22 cellular contexts compared by ENCODE assay signal in genomic region chr12:92747151-92747550, GRCh38. TPM values are rescaled to one million over a fixed set of nuclear protein-coding genes. Genes with fewer than 3 reads are reported as not detected.
"Had no signal": no experiment of that assay in that cellular context is flagged by ENCODE, and none has a peak within 500 bp of the region (broad histone marks: within the 10 kb centered on the region; RNA-seq: fewer than 3 reads in every experiment).

No MANE protein-coding gene starts in this region.

- ATAC-seq: left colon; lower lobe of right lung; naive thymus-derived CD8-positive, alpha-beta T cell; WTC11 had no signal

- H3K4me2 ChIP-seq: neural progenitor cell had no signal

- H3K9me3 ChIP-seq: esophagus squamous epithelium, heart left ventricle, lower lobe of right lung, sigmoid colon, spleen, thoracic aorta had no signal

- H3K27ac ChIP-seq: coronary artery, lower lobe of right lung, neural progenitor cell had no signal

- H3K9ac ChIP-seq: neural progenitor cell had no signal

- H3K4me3 ChIP-seq: coronary artery, esophagus squamous epithelium, heart left ventricle, lower lobe of right lung, neural progenitor cell, sigmoid colon, spleen, thoracic aorta had no signal

- H3K36me3 ChIP-seq: esophagus squamous epithelium, heart left ventricle, lower lobe of right lung, neural progenitor cell, sigmoid colon, spleen, thoracic aorta had no signal

- H3K27me3 ChIP-seq: esophagus squamous epithelium, heart left ventricle, neural progenitor cell, sigmoid colon, spleen had no signal

- DNase-seq: activated gamma-delta T cell treated with Interleukin-2 at 50 U/mL for 16 hours; activated T-cell treated with anti-CD3 and anti-CD28 coated beads, Interleukin-2, amount 50 U/mL, for 1 hour; aorta; esophagus squamous epithelium; heart left ventricle; islet precursor cell; left colon; lower lobe of right lung; naive thymus-derived CD8-positive, alpha-beta T cell; retina; sigmoid colon; spleen; stimulated activated CD4-positive, alpha-beta T cell treated with anti-CD3 and anti-CD28 coated beads, Interleukin-4, amount 100 ng/mL, for 24 hours; stimulated activated naive CD4-positive, alpha-beta T cell treated with Interleukin-2 at 50 U/mL for 16 hours; T-helper 9 cell had no signal

- H2AFZ ChIP-seq: neural progenitor cell had no signal

- H3K4me1 ChIP-seq: lower lobe of right lung, neural progenitor cell, sigmoid colon had no signal

RNA-seq across cellular contexts. Expression of gene PLEKHG7, which starts 44.4 kb away (rescaled TPM):
- total RNA-seq: aorta; esophagus squamous epithelium; mesenteric fat pad; naive thymus-derived CD8-positive, alpha-beta T cell; osteocyte; T-helper 1 cell treated with Interleukin-12 subunit alpha and Interleukin-12 subunit beta and Interleukin-4 antibody, amounts not matched to agents 30 ng/mL and 1 ng/mL, for 36 hours; thoracic aorta; WTC11 had no signal
- polyA plus RNA-seq: aorta; heart left ventricle; naive thymus-derived CD8-positive, alpha-beta T cell had no signal
